22 cellular contexts compared by ENCODE assay signal in the genomic region with DNA sequence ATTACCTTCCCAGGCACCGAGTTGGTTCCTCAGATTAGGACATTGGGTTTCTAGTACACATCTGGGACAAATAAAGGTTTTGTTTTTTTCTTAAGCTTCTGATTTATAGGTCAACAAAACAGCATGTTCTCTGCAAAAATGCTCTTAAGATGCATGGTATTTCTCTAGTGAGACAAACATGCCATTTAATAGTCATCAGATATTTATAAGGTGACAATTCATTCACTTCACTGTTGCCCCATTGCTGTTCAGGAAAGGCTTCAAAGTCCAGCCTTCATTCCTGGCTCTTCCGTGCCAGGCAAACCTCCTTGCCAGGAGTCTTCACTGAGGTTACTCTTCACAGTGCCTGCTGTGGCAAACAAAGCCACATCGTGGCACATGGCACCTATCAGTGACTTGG.
"Had no signal": no experiment of that assay in that cellular context is flagged by ENCODE, and none has a peak within 500 bp of the region (broad histone marks: within the 10 kb centered on the region; RNA-seq: fewer than 3 reads in every experiment).

No MANE protein-coding gene starts in this region.

- H3K27ac ChIP-seq: cardiac muscle cell, left lung, neutrophil, transverse colon, WERI-Rb-1 had no signal

- ATAC-seq: activated CD8-positive, alpha-beta memory T cell treated with anti-CD3 and anti-CD28 coated beads, Interleukin-2, amount 10 ng/mL, durations not matched to agents 7 days and 5 days; activated T-cell treated with anti-CD3 and anti-CD28 coated beads, Interleukin-2, amount 50 U/mL, for 4 hours; naive thymus-derived CD8-positive, alpha-beta T cell; T-helper 17 cell had no signal

- H3K36me3 ChIP-seq: adrenal gland, cardiac muscle cell, left lung, neutrophil, transverse colon, WERI-Rb-1 had no signal

- H3K9me3 Mint-ChIP-seq: activated CD4-positive, alpha-beta memory T cell treated with anti-CD3 and anti-CD28 coated beads for 36 hours; activated T-cell treated with anti-CD3 and anti-CD28 coated beads, Interleukin-2, amount 50 U/mL, for 4 hours; endodermal cell; naive thymus-derived CD8-positive, alpha-beta T cell had no signal

- H3K36me3 Mint-ChIP-seq: activated CD4-positive, alpha-beta memory T cell treated with anti-CD3 and anti-CD28 coated beads for 36 hours; naive thymus-derived CD8-positive, alpha-beta T cell had no signal

- H3K4me3 ChIP-seq: adrenal gland, cardiac muscle cell, dorsolateral prefrontal cortex, left lung, mucosa of descending colon, transverse colon had no signal

- H3K27ac Mint-ChIP-seq: activated CD4-positive, alpha-beta memory T cell treated with anti-CD3 and anti-CD28 coated beads for 36 hours; activated CD8-positive, alpha-beta memory T cell treated with anti-CD3 and anti-CD28 coated beads, Interleukin-2, amount 10 ng/mL, durations not matched to agents 7 days and 5 days; endodermal cell; naive thymus-derived CD8-positive, alpha-beta T cell; T-helper 17 cell had no signal

- DNase-seq: activated CD4-positive, alpha-beta memory T cell treated with anti-CD3 and anti-CD28 coated beads for 36 hours; activated CD8-positive, alpha-beta memory T cell treated with anti-CD3 and anti-CD28 coated beads, Interleukin-2, amount 10 ng/mL, durations not matched to agents 7 days and 5 days; activated effector memory CD4-positive, alpha-beta T cell treated with Interleukin-2 at 50 U/mL for 16 hours; activated naive CD4-positive, alpha-beta T cell treated with anti-CD3 and anti-CD28 coated beads, Interleukin-2, amount 50 U/mL, for 16 hours; activated T-cell treated with anti-CD3 and anti-CD28 coated beads, Interleukin-2, amount 50 U/mL, for 4 hours; dorsolateral prefrontal cortex; endodermal cell; hippocampal formation; left lung; mucosa of descending colon; naive thymus-derived CD8-positive, alpha-beta T cell; posterior cingulate gyrus; retina; stimulated activated CD4-positive, alpha-beta T cell treated with anti-CD3 and anti-CD28 coated beads, Interleukin-4, amount 100 ng/mL, for 24 hours; stimulated activated naive CD4-positive, alpha-beta T cell treated with Interleukin-2 at 50 U/mL for 16 hours; substantia nigra; T-helper 17 cell; transverse colon; WERI-Rb-1 had no signal

- H3K27me3 ChIP-seq: adrenal gland, cardiac muscle cell, dorsolateral prefrontal cortex, left lung, neutrophil, transverse colon had no signal

- H3K9me3 ChIP-seq: adrenal gland, left lung, mucosa of descending colon, neutrophil, transverse colon had no signal

- H3K4me3 Mint-ChIP-seq: activated CD4-positive, alpha-beta memory T cell treated with anti-CD3 and anti-CD28 coated beads for 36 hours; activated CD8-positive, alpha-beta memory T cell treated with anti-CD3 and anti-CD28 coated beads, Interleukin-2, amount 10 ng/mL, durations not matched to agents 7 days and 5 days; activated T-cell treated with anti-CD3 and anti-CD28 coated beads, Interleukin-2, amount 50 U/mL, for 4 hours; endodermal cell; naive thymus-derived CD8-positive, alpha-beta T cell; T-helper 17 cell had no signal

- H3K27me3 Mint-ChIP-seq: activated CD4-positive, alpha-beta memory T cell treated with anti-CD3 and anti-CD28 coated beads for 36 hours; activated CD8-positive, alpha-beta memory T cell treated with anti-CD3 and anti-CD28 coated beads, Interleukin-2, amount 10 ng/mL, durations not matched to agents 7 days and 5 days; naive thymus-derived CD8-positive, alpha-beta T cell; T-helper 17 cell had no signal
